Comparison of ENCODE assay signal across 1 cellular context in the genomic region with DNA sequence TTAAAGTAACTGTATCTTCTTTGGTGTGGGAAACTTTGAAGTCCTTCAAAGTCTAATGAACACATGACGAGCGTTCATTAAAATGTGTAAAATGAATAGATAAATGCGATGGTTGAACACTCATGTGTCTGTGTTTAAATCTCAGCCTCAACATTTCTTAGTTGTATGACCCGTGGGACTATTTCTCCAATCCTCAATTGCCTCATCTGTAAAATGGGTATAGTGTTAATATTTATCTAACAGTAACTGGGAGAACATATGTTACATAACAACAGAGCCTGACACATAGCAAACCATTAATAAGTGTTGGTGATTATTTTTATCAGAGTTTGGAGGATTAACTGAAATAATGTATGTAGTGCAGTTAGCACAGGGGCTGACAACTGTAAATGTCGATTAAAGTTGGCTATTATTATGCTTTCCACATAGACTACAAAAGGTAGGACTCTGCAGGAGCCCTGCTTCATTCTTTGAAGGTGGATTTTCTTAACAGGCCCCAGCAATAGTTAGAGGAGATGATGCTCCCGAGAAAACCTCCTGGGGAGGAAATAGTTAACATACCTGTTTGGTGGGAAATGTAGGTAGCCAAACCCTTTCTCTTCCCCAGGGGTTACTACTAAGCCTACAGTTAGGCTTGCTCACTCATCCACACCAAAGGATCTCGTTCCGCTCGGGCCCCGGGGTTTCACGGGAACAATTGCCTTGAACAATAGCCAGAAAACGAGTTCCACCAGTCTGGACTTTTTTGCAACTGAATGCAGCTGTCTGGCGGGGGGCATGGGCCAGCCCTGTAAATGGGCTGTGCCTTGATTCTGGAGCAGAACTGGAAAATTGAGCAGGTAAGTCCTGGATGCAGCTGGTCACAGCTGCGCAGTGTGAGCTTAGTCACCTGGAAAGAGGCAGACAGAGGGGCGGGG.
TF ChIP-seq lines count a peak whose summit lies in the region.

No MANE protein-coding gene starts in this region.

TF ChIP-seq in WTC11, 78 proteins besides CTCF, POLR2A, EP300 and RAD21 (continued from another document):
- TF ChIP-seq, protein P1, sequence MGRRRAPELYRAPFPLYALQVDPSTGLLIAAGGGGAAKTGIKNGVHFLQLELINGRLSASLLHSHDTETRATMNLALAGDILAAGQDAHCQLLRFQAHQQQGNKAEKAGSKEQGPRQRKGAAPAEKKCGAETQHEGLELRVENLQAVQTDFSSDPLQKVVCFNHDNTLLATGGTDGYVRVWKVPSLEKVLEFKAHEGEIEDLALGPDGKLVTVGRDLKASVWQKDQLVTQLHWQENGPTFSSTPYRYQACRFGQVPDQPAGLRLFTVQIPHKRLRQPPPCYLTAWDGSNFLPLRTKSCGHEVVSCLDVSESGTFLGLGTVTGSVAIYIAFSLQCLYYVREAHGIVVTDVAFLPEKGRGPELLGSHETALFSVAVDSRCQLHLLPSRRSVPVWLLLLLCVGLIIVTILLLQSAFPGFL (CRISPR knock-in tag; IDR thresholded peaks at IDR 0.05; ENCODE audit: borderline replicate concordance): no peak
- TF ChIP-seq NFYB (CRISPR knock-in tag; conservative IDR thresholded peaks at IDR 0.05; ENCODE audit: low read depth) (no peak), CREM (CRISPR knock-in tag; IDR thresholded peaks at IDR 0.05) (peak; percentile 52; the same call in 1 of the 2 replicates), ZNF232 (CRISPR knock-in tag; IDR thresholded peaks at IDR 0.05) (no peak), TEAD1 (CRISPR knock-in tag; IDR thresholded peaks at IDR 0.05) (peak; percentile 76; the same call in 1 of the 2 replicates), JAZF1 (CRISPR knock-in tag; IDR thresholded peaks at IDR 0.05) (no peak)
- TF ChIP-seq, protein P2, sequence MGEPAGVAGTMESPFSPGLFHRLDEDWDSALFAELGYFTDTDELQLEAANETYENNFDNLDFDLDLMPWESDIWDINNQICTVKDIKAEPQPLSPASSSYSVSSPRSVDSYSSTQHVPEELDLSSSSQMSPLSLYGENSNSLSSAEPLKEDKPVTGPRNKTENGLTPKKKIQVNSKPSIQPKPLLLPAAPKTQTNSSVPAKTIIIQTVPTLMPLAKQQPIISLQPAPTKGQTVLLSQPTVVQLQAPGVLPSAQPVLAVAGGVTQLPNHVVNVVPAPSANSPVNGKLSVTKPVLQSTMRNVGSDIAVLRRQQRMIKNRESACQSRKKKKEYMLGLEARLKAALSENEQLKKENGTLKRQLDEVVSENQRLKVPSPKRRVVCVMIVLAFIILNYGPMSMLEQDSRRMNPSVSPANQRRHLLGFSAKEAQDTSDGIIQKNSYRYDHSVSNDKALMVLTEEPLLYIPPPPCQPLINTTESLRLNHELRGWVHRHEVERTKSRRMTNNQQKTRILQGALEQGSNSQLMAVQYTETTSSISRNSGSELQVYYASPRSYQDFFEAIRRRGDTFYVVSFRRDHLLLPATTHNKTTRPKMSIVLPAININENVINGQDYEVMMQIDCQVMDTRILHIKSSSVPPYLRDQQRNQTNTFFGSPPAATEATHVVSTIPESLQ (CRISPR knock-in tag; IDR thresholded peaks at IDR 0.05): no peak
- TF ChIP-seq, protein P3, sequence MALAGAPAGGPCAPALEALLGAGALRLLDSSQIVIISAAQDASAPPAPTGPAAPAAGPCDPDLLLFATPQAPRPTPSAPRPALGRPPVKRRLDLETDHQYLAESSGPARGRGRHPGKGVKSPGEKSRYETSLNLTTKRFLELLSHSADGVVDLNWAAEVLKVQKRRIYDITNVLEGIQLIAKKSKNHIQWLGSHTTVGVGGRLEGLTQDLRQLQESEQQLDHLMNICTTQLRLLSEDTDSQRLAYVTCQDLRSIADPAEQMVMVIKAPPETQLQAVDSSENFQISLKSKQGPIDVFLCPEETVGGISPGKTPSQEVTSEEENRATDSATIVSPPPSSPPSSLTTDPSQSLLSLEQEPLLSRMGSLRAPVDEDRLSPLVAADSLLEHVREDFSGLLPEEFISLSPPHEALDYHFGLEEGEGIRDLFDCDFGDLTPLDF (CRISPR knock-in tag; IDR thresholded peaks at IDR 0.05): no peak
- TF ChIP-seq, protein P4, sequence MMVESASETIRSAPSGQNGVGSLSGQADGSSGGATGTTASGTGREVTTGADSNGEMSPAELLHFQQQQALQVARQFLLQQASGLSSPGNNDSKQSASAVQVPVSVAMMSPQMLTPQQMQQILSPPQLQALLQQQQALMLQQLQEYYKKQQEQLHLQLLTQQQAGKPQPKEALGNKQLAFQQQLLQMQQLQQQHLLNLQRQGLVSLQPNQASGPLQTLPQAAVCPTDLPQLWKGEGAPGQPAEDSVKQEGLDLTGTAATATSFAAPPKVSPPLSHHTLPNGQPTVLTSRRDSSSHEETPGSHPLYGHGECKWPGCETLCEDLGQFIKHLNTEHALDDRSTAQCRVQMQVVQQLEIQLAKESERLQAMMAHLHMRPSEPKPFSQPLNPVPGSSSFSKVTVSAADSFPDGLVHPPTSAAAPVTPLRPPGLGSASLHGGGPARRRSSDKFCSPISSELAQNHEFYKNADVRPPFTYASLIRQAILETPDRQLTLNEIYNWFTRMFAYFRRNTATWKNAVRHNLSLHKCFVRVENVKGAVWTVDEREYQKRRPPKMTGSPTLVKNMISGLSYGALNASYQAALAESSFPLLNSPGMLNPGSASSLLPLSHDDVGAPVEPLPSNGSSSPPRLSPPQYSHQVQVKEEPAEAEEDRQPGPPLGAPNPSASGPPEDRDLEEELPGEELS (CRISPR knock-in tag; IDR thresholded peaks at IDR 0.05): 0 out of 2 replicates have a peak, but pooled peaks have one; percentile 81
